ENCODE assay signal across 16 cellular contexts in the genomic region with DNA sequence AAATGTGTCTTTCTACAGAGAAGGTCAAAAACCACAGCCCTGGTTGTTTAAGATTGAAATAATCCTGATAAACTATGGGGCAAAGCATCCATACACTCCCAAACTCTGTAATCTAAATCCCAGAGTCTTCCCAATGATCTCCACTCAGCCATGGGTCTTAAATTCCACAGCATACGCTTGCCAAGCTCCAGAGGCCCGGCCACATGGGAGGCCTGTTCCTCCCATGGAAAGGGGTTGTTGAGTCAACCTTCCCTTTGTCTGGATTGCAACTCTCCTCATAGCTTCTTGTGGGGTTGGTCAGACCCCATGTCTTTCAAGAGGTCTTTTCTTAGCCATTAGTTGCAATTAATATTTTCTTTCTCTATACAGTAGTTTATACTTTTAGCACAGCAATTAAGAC. TPM values are rescaled to one million over a fixed set of nuclear protein-coding genes. Genes with fewer than 3 reads are reported as not detected.
DNase-seq lines count a peak whose midpoint lies in the region; ATAC-seq and TF ChIP-seq lines count a peak whose summit lies in the region.
"Had no signal": no experiment of that assay in that cellular context is flagged by ENCODE, and none has a peak within 500 bp of the region (broad histone marks: within the 10 kb centered on the region; RNA-seq: fewer than 3 reads in every experiment).

No MANE protein-coding gene starts in this region.

- no peaks in the 10 kb centered on the region for H3K9me2 ChIP-seq in HCT116 (ENCODE audit: insufficient read depth)

- H3K27me3 ChIP-seq in HCT116 (ENCODE audit: insufficient read depth, low read length), result no peaks in the 10 kb centered on the region
- H3K27me3 ChIP-seq in right cardiac atrium (ENCODE audit: control insufficient read depth, insufficient read depth), result no peaks in the 10 kb centered on the region
- H3K27me3 ChIP-seq in gastrocnemius medialis, result no peaks in the 10 kb centered on the region
- H3K27me3 ChIP-seq in SJCRH30, result no peaks in the 10 kb centered on the region
- H3K27me3 ChIP-seq: BE2C had no signal

- H3K27ac ChIP-seq in HCT116 (ENCODE audit: low read depth, low read length), result no peak overlapping the region
- H3K27ac ChIP-seq in right cardiac atrium (ENCODE audit: low read length), result peak overlapping the region; percentile 37
- H3K27ac ChIP-seq in gastrocnemius medialis, result peak overlapping the region; percentile 43 to 61 (median 54)
- no peak overlapping the region for H3K27ac ChIP-seq in SJCRH30
- H3K27ac ChIP-seq: HL-60 had no signal

- H3K36me3 ChIP-seq in HCT116 (ENCODE audit: control insufficient read depth in 1 of 2, insufficient read depth in 2 of 2, low read length in 2 of 2), result no peaks in the 10 kb centered on the region
- H3K36me3 ChIP-seq in gastrocnemius medialis, result no peaks in the 10 kb centered on the region
- no peaks in the 10 kb centered on the region for H3K36me3 ChIP-seq in SJCRH30
- H3K36me3 ChIP-seq: BE2C had no signal

- POLR2A ChIA-PET in HCT116 (lab: Charles Lee), result no interaction called here

- in situ Hi-C loops in gastrocnemius medialis (cut with MboI; ENCODE audit: low sequenced_read_pairs in 4 of 4), result no loop called here

- WGBS in right cardiac atrium, result 72% methylated on average over 2 of the region's 2 CpGs

- BruUV-seq in HCT116 (replicated peaks; lab: Mats Ljungman, UMichigan), result no TSS peak

- H3K4me3 Mint-ChIP-seq in dendritic cell treated with granulocyte-macrophage colony-stimulating factor and Interleukin-4, amounts not matched to agents 40 ng/mL and 50 ng/mL, for 4 days, result no peak overlapping the region
- H3K4me3 Mint-ChIP-seq in effector memory CD8-positive, alpha-beta T cell, result no peak overlapping the region

- H3K27ac Mint-ChIP-seq in dendritic cell treated with granulocyte-macrophage colony-stimulating factor and Interleukin-4, amounts not matched to agents 40 ng/mL and 50 ng/mL, for 4 days, result peak overlapping the region; percentile 69
- H3K27ac Mint-ChIP-seq in effector memory CD8-positive, alpha-beta T cell, result no peak overlapping the region
- H3K27ac Mint-ChIP-seq: CD8-positive, alpha-beta T cell had no signal

- H3K79me2 ChIP-seq in HCT116 (ENCODE audit: insufficient read depth, low read length), result no peaks in the 10 kb centered on the region

- H3K4me3 ChIP-seq in HCT116 (replicated peaks in 1 of 2; ENCODE audit: low read depth in 1 of 2, low read length in 2 of 2) (no peak overlapping the region), right cardiac atrium (ENCODE audit: low read length) (no peak overlapping the region), gastrocnemius medialis (peak overlapping the region in 3 of 4 donors; percentile 39 to 51 (median 43)), SJCRH30 (no peak overlapping the region)
- H3K4me3 ChIP-seq: K562 had no signal

- DNase-seq in HCT116 (ENCODE audit: low read depth, low spot score), result no peak
- peak; percentile 31 to 60 (median 49) for DNase-seq in right cardiac atrium
- no peak for DNase-seq in gastrocnemius medialis
- no peak for DNase-seq in DMS 273 treated with DMSO at 0.1 percent for 48 hours (lab: John Stamatoyannopoulos, UW)
- no peak for DNase-seq in effector memory CD8-positive, alpha-beta T cell
- no peak for DNase-seq in activated CD4-positive, CD25-positive, alpha-beta regulatory T cell (lab: John Stamatoyannopoulos, UW)
- no peak for DNase-seq in SJCRH30
- DNase-seq: BE2C; CD8-positive, alpha-beta T cell; NCI-H146; NCI-H2107; NCI-H345; NCI-H526 treated with DMSO at 0.1 percent for 48 hours had no signal

- RAD21 ChIA-PET in HCT116 (lab: Charles Lee; ENCODE audit: low non-redundant PET in 1 of 2, low total read pairs in 2 of 2, uncharacterized antibody in 2 of 2, unreplicated experiment in 2 of 2), result no interaction called here

- H3K9me3 Mint-ChIP-seq in dendritic cell treated with granulocyte-macrophage colony-stimulating factor and Interleukin-4, amounts not matched to agents 40 ng/mL and 50 ng/mL, for 4 days, result no peaks in the 10 kb centered on the region
- H3K9me3 Mint-ChIP-seq in effector memory CD8-positive, alpha-beta T cell, result no peaks in the 10 kb centered on the region
- H3K9me3 Mint-ChIP-seq: CD8-positive, alpha-beta T cell had no signal

- no peak overlapping the region for H3K9ac ChIP-seq in HCT116 (ENCODE audit: low read length)

- no peaks in the 10 kb centered on the region for H3K27me3 Mint-ChIP-seq in dendritic cell treated with granulocyte-macrophage colony-stimulating factor and Interleukin-4, amounts not matched to agents 40 ng/mL and 50 ng/mL, for 4 days
- peaks cover 6 to 46% of the 10 kb centered on the region in 2 donors for H3K27me3 Mint-ChIP-seq in effector memory CD8-positive, alpha-beta T cell

- TF ChIP-seq POLR2A in HCT116 (IDR thresholded peaks at IDR 0.05; ENCODE audit: borderline replicate concordance, extremely low read depth, insufficient read depth, insufficient read length) (no peak), gastrocnemius medialis (IDR thresholded peaks at IDR 0.05) (no peak)

- TF ChIP-seq RAD21 in HCT116 (IDR thresholded peaks at IDR 0.05; ENCODE audit: low read depth), result no peak

- no peaks in the 10 kb centered on the region for H4K20me1 ChIP-seq in HCT116 (ENCODE audit: insufficient read depth)

- no peaks in the 10 kb centered on the region for H3K9me3 ChIP-seq in HCT116 (ENCODE audit: control insufficient read depth in 1 of 2, insufficient read depth in 1 of 2, low read depth in 1 of 2, low read length in 2 of 2)
- no peaks in the 10 kb centered on the region for H3K9me3 ChIP-seq in right cardiac atrium (ENCODE audit: control insufficient read depth, low read length)
- H3K9me3 ChIP-seq in gastrocnemius medialis, result no peaks in the 10 kb centered on the region
- H3K9me3 ChIP-seq in SJCRH30 (replicated peaks), result no peaks in the 10 kb centered on the region
- H3K9me3 ChIP-seq: BE2C had no signal

- CTCF ChIA-PET in HCT116 (lab: Charles Lee), result no interaction called here

- ATAC-seq in HCT116 (no peak), right cardiac atrium (peak in 1 of 2 donors; percentile 35), gastrocnemius medialis (no peak)
- ATAC-seq in effector memory CD8-positive, alpha-beta T cell (replicated peaks), result no peak
- ATAC-seq: CD8-positive, alpha-beta T cell; K562 had no signal

- no peak overlapping the region for H2AFZ ChIP-seq in HCT116 (ENCODE audit: low read depth, low read length, poor library complexity, severe bottlenecking)

- intact Hi-C loops in HCT116 (cut with micrococcal nuclease), result no loop called here
- intact Hi-C loops in dendritic cell treated with granulocyte-macrophage colony-stimulating factor and Interleukin-4, amounts not matched to agents 40 ng/mL and 50 ng/mL, for 4 days (cut with micrococcal nuclease), result loop anchor here (2.0 to 10.0 kb wide), 3 partner anchors 13 to 63 kb away; no protein-coding TSS in a partner anchor
- intact Hi-C loops in right cardiac atrium (cut with DNase I), result no loop called here
- intact Hi-C loops in gastrocnemius medialis (cut with DNase I; ENCODE audit: low total_unique reads), result no loop called here

- TF ChIP-seq CTCF in HCT116 (IDR thresholded peaks at IDR 0.05 in 2 of 3, conservative IDR thresholded peaks at IDR 0.05 in 1 of 3; ENCODE audit: borderline replicate concordance in 1 of 3, insufficient read depth in 1 of 3, low read depth in 2 of 3, low read length in 2 of 3) (no peak), gastrocnemius medialis (IDR thresholded peaks at IDR 0.05 in 4 of 5, conservative IDR thresholded peaks at IDR 0.05 in 1 of 5) (no peak)

- no peaks in the 10 kb centered on the region for H3K36me3 Mint-ChIP-seq in dendritic cell treated with granulocyte-macrophage colony-stimulating factor and Interleukin-4, amounts not matched to agents 40 ng/mL and 50 ng/mL, for 4 days (ENCODE audit: low read depth)
- no peaks in the 10 kb centered on the region for H3K36me3 Mint-ChIP-seq in effector memory CD8-positive, alpha-beta T cell (ENCODE audit: insufficient read depth)
- H3K36me3 Mint-ChIP-seq: CD8-positive, alpha-beta T cell had no signal

- peak overlapping the region; percentile 74; the same call in 1 of the 2 replicates for H3K4me2 ChIP-seq in HCT116 (ENCODE audit: low read length)

- peaks cover 55% of the 10 kb centered on the region for H3K4me1 Mint-ChIP-seq in dendritic cell treated with granulocyte-macrophage colony-stimulating factor and Interleukin-4, amounts not matched to agents 40 ng/mL and 50 ng/mL, for 4 days (ENCODE audit: low read depth)
- peaks cover 4% of the 10 kb centered on the region in 2 donors for H3K4me1 Mint-ChIP-seq in effector memory CD8-positive, alpha-beta T cell (ENCODE audit: low read depth in 2 of 2)

- H3K4me1 ChIP-seq in HCT116 (ENCODE audit: control insufficient read depth in 1 of 2, insufficient read depth in 2 of 2, low read length in 2 of 2), result peaks cover 0 to 8% of the 10 kb centered on the region in 2 experiments; a peak in 1 of 4 replicates
- H3K4me1 ChIP-seq in right cardiac atrium (ENCODE audit: control insufficient read depth, insufficient read depth, low read length), result no peaks in the 10 kb centered on the region
- H3K4me1 ChIP-seq in gastrocnemius medialis, result peaks cover 0 to 17% of the 10 kb centered on the region in 2 donors
- peaks cover 9% of the 10 kb centered on the region; the same call in 1 of the 2 replicates for H3K4me1 ChIP-seq in SJCRH30
- H3K4me1 ChIP-seq: BE2C had no signal

TF ChIP-seq in HCT116, 20 proteins besides CTCF, POLR2A, EP300 and RAD21 (continues in another document):
- TF ChIP-seq SIN3A (IDR thresholded peaks at IDR 0.05; ENCODE audit: low read depth), result no peak

RNA-seq across cellular contexts. Expression of gene STEAP4, which starts 0.7 kb away (rescaled TPM):
- 0.15 TPM for total RNA-seq in HCT116 (2021; ENCODE audit: unreplicated experiment)
- 0.01 and 0.04 TPM in 2 replicates for polyA plus RNA-seq in HCT116 (2012)
- 10 to 100 TPM; 26.0 to 56.1 (median 38.1) TPM for total RNA-seq in right cardiac atrium
- 10.6 TPM for polyA plus RNA-seq in right cardiac atrium
- total RNA-seq in gastrocnemius medialis, result 10 to 100 TPM; 13.5 to 24.5 (median 16.2) TPM
- not detected in 2 replicates for total RNA-seq in SJCRH30 (2014; rRNA removed; shearing (Covaris generic))
- total RNA-seq: CD8-positive, alpha-beta T cell had no signal
- polyA plus RNA-seq: K562 had no signal

Comparison
In these comparisons a context has a peak if more than half of its experiments do, and no peak if none do; other contexts are left out.
1. DNase-seq: peak in right cardiac atrium (3 of 3); none in HCT116 (single experiment), gastrocnemius medialis (0 of 2), DMS 273 treated with DMSO at 0.1 percent for 48 hours (single experiment), effector memory CD8-positive, alpha-beta T cell (0 of 3), activated CD4-positive, CD25-positive, alpha-beta regulatory T cell (0 of 4) and SJCRH30 (0 of 2).
2. H3K27ac ChIP-seq: peak in right cardiac atrium (single experiment) and gastrocnemius medialis (4 of 4); none in HCT116 (single experiment) and SJCRH30 (single experiment).
3. H3K4me3 ChIP-seq: peak in gastrocnemius medialis (3 of 4); none in HCT116 (0 of 2), right cardiac atrium (single experiment) and SJCRH30 (single experiment).
4. RNA of gene STEAP4, which starts 0.7 kb away (total RNA-seq): 26.0 to 56.1 TPM in right cardiac atrium and 13.5 to 24.5 TPM in gastrocnemius medialis; 0.15 TPM in HCT116 (single experiment) and not detected in SJCRH30; every median in the first group is over 10 times any median in the second.